8 cellular contexts compared by ENCODE assay signal in the genomic region with DNA sequence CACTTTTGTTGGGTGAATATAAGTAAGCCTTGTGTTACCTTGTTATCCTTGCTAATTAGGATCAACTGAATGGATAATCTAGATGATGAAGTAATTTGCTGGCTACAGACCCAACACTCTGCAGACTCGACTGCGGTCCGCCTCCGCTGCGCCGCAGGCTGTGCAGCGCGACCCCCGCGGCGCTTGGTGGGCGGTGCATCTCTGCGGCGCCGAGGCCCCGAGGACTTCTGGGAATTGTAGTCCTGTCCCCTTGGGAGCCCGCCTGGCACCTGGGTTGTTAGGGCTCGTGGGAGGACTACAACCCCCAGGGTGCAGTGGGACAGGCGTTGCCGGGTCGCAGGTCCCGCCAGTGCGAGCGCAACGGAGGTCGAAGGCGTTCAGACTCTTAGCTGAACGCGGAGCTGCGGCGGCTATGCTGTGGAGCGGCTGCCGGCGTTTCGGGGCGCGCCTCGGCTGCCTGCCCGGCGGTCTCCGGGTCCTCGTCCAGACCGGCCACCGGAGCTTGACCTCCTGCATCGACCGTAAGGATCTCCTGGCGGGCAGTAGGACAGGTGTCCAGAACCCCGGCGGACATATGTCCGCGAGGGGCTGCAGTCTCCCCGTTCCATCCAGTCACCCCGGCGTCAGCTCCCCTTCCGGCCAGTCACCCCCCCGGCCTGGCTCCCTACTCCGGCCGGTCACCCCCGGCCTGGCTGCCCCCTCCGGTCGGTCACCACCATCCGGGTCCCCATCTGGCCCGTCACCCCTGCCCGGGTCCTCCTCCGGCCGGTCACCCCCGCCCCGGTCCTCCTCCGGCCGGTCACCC. TPM values are rescaled to one million over a fixed set of nuclear protein-coding genes. Genes with fewer than 3 reads are reported as not detected.
A peak's percentile ranks its signal among the peaks of the same experiment; 100 is the strongest.
DNase-seq lines count a peak whose midpoint lies in the region; ATAC-seq and TF ChIP-seq lines count a peak whose summit lies in the region.

ACAD8 (plus strand) TSS at position 380 of the 805 bp plus-strand sequence; CDS start at position 413, 33 bp downstream.
THYN1 (minus strand) TSS at position 164 of the 805 bp plus-strand sequence. CDS start 470 bp downstream, outside the sequence.

- H3K27me3 ChIP-seq in RWPE2 (ENCODE audit: insufficient read depth, poor library complexity, severe bottlenecking): no peaks in the 10 kb centered on the region

- peak within 1 kb of the TSS; percentile 85 for H3K27ac Mint-ChIP-seq in activated T-helper 2 cell treated with anti-CD3 and anti-CD28 coated beads, Interferon-gamma antibody, Interleukin-2, Interleukin-4, amounts not matched to agents 10 μg/mL and 5 μg/mL and 100 μg/mL, durations not matched to agents 14 hours and 24 hours and 36 hours
- H3K27ac Mint-ChIP-seq in natural killer cell treated with Interleukin-12 subunit alpha and Interleukin-12 subunit beta and Interleukin-15 and Interleukin-18, amount 100 ng/mL, for 72 hours: peak within 1 kb of the TSS; percentile 74 to 89

- peak; percentile 99 for ATAC-seq in RWPE2 (ENCODE audit: low read depth)
- ATAC-seq in natural killer cell treated with Interleukin-12 subunit alpha and Interleukin-12 subunit beta and Interleukin-15 and Interleukin-18, amount 100 ng/mL, for 72 hours: peak; percentile 100
- peak; percentile 100 for ATAC-seq in stimulated activated naive CD8-positive, alpha-beta T cell treated with anti-CD3 and anti-CD28 coated beads, Interleukin-15, Interleukin-2, amounts not matched to agents 100 U/mL and 50 U/mL, for 24 hours

- no peaks in the 10 kb centered on the region for H3K9me3 ChIP-seq in RWPE2 (ENCODE audit: severe bottlenecking)

- peaks cover 27% of the 10 kb centered on the region for H3K36me3 Mint-ChIP-seq in activated T-helper 2 cell treated with anti-CD3 and anti-CD28 coated beads, Interferon-gamma antibody, Interleukin-2, Interleukin-4, amounts not matched to agents 10 μg/mL and 5 μg/mL and 100 μg/mL, durations not matched to agents 14 hours and 24 hours and 36 hours (ENCODE audit: low read depth)
- peaks cover 4% of the 10 kb centered on the region for H3K36me3 Mint-ChIP-seq in natural killer cell treated with Interleukin-12 subunit alpha and Interleukin-12 subunit beta and Interleukin-15 and Interleukin-18, amount 100 ng/mL, for 72 hours

- no peak within 1 kb of the TSS for H3K27ac ChIP-seq in RWPE2 (ENCODE audit: poor library complexity, severe bottlenecking)

- H3K36me3 ChIP-seq in RWPE2 (ENCODE audit: low read depth): peaks cover 51% of the 10 kb centered on the region

- H3K4me1 ChIP-seq in RWPE2 (ENCODE audit: insufficient read depth, poor library complexity, severe bottlenecking): peaks cover 7% of the 10 kb centered on the region

- peaks cover 31% of the 10 kb centered on the region for H3K4me1 Mint-ChIP-seq in activated T-helper 2 cell treated with anti-CD3 and anti-CD28 coated beads, Interferon-gamma antibody, Interleukin-2, Interleukin-4, amounts not matched to agents 10 μg/mL and 5 μg/mL and 100 μg/mL, durations not matched to agents 14 hours and 24 hours and 36 hours (ENCODE audit: low read depth)
- H3K4me1 Mint-ChIP-seq in natural killer cell treated with Interleukin-12 subunit alpha and Interleukin-12 subunit beta and Interleukin-15 and Interleukin-18, amount 100 ng/mL, for 72 hours (ENCODE audit: low read depth in 2 of 2): peaks cover 32 to 46% of the 10 kb centered on the region in 2 donors

- intact Hi-C loops in activated T-helper 2 cell treated with anti-CD3 and anti-CD28 coated beads, Interferon-gamma antibody, Interleukin-2, Interleukin-4, amounts not matched to agents 10 μg/mL and 5 μg/mL and 100 μg/mL, durations not matched to agents 14 hours and 24 hours and 36 hours (cut with micrococcal nuclease): loop anchor here (1.0 to 10.0 kb wide), 4 partner anchors 22 to 78 kb away; partner anchors contain the start of genes GLB1L2 and VPS26B

- no peaks in the 10 kb centered on the region for H3K9me3 Mint-ChIP-seq in activated T-helper 2 cell treated with anti-CD3 and anti-CD28 coated beads, Interferon-gamma antibody, Interleukin-2, Interleukin-4, amounts not matched to agents 10 μg/mL and 5 μg/mL and 100 μg/mL, durations not matched to agents 14 hours and 24 hours and 36 hours
- no peaks in the 10 kb centered on the region for H3K9me3 Mint-ChIP-seq in natural killer cell treated with Interleukin-12 subunit alpha and Interleukin-12 subunit beta and Interleukin-15 and Interleukin-18, amount 100 ng/mL, for 72 hours

- peak within 1 kb of the TSS; percentile 99 for H3K4me3 Mint-ChIP-seq in activated T-helper 2 cell treated with anti-CD3 and anti-CD28 coated beads, Interferon-gamma antibody, Interleukin-2, Interleukin-4, amounts not matched to agents 10 μg/mL and 5 μg/mL and 100 μg/mL, durations not matched to agents 14 hours and 24 hours and 36 hours (ENCODE audit: low read depth)
- H3K4me3 Mint-ChIP-seq in natural killer cell treated with Interleukin-12 subunit alpha and Interleukin-12 subunit beta and Interleukin-15 and Interleukin-18, amount 100 ng/mL, for 72 hours: peak within 1 kb of the TSS; percentile 98

- peak within 1 kb of the TSS; percentile 88 for H3K4me3 ChIP-seq in RWPE2 (ENCODE audit: severe bottlenecking)
- peak within 1 kb of the TSS; percentile 64 for H3K4me3 ChIP-seq in fibroblast of mammary gland (ENCODE audit: control insufficient read depth, low read depth, low read length)

- peak; percentile 98 for DNase-seq in ELF-1 (ENCODE audit: low read depth, low spot score)
- DNase-seq in H4 (ENCODE audit: low spot score): peak; percentile 94
- peak; percentile 94 for DNase-seq in LoVo (ENCODE audit: low spot score)
- DNase-seq in RWPE2 (ENCODE audit: low spot score): peak; percentile 97
- peak; percentile 93 for DNase-seq in activated T-helper 2 cell treated with anti-CD3 and anti-CD28 coated beads, Interferon-gamma antibody, Interleukin-2, Interleukin-4, amounts not matched to agents 10 μg/mL and 5 μg/mL and 100 μg/mL, durations not matched to agents 14 hours and 24 hours and 36 hours (ENCODE audit: low spot score)
- DNase-seq in fibroblast of mammary gland (ENCODE audit: low read depth): peak; percentile 96
- DNase-seq in natural killer cell treated with Interleukin-12 subunit alpha and Interleukin-12 subunit beta and Interleukin-15 and Interleukin-18, amount 100 ng/mL, for 72 hours (ENCODE audit: low spot score): peak; percentile 98
- peak; percentile 93 for DNase-seq in stimulated activated naive CD8-positive, alpha-beta T cell treated with anti-CD3 and anti-CD28 coated beads, Interleukin-15, Interleukin-2, amounts not matched to agents 100 U/mL and 50 U/mL, for 24 hours

- TF ChIP-seq CTCF in RWPE2 (IDR thresholded peaks at IDR 0.05; ENCODE audit: poor library complexity, severe bottlenecking) (no peak), fibroblast of mammary gland (conservative IDR thresholded peaks at IDR 0.05; ENCODE audit: control insufficient read depth, insufficient read depth, low read depth, low read length) (no peak)

- H3K27me3 Mint-ChIP-seq in activated T-helper 2 cell treated with anti-CD3 and anti-CD28 coated beads, Interferon-gamma antibody, Interleukin-2, Interleukin-4, amounts not matched to agents 10 μg/mL and 5 μg/mL and 100 μg/mL, durations not matched to agents 14 hours and 24 hours and 36 hours (ENCODE audit: low read depth): no peaks in the 10 kb centered on the region
- no peaks in the 10 kb centered on the region for H3K27me3 Mint-ChIP-seq in natural killer cell treated with Interleukin-12 subunit alpha and Interleukin-12 subunit beta and Interleukin-15 and Interleukin-18, amount 100 ng/mL, for 72 hours

RNA-seq across cellular contexts. Expression of gene ACAD8, which starts in this region (rescaled TPM):
- total RNA-seq in H4 (2014; rRNA removed; shearing (Covaris generic)): 13.6 and 18.4 TPM in 2 replicates
- 27.3 and 27.7 TPM in 2 replicates for total RNA-seq in activated T-helper 2 cell treated with anti-CD3 and anti-CD28 coated beads, Interferon-gamma antibody, Interleukin-2, Interleukin-4, amounts not matched to agents 10 μg/mL and 5 μg/mL and 100 μg/mL, durations not matched to agents 14 hours and 24 hours and 36 hours
- 10 to 100 TPM; 21.1 to 29.2 TPM for total RNA-seq in natural killer cell treated with Interleukin-12 subunit alpha and Interleukin-12 subunit beta and Interleukin-15 and Interleukin-18, amount 100 ng/mL, for 72 hours

RNA-seq across cellular contexts. Expression of gene THYN1, which starts in this region (rescaled TPM):
- total RNA-seq in H4 (2014; rRNA removed; shearing (Covaris generic)): 96.7 and 107 TPM in 2 replicates
- 55.6 and 60.8 TPM in 2 replicates for total RNA-seq in activated T-helper 2 cell treated with anti-CD3 and anti-CD28 coated beads, Interferon-gamma antibody, Interleukin-2, Interleukin-4, amounts not matched to agents 10 μg/mL and 5 μg/mL and 100 μg/mL, durations not matched to agents 14 hours and 24 hours and 36 hours
- 10 to 100 TPM; 34.4 to 45.9 TPM for total RNA-seq in natural killer cell treated with Interleukin-12 subunit alpha and Interleukin-12 subunit beta and Interleukin-15 and Interleukin-18, amount 100 ng/mL, for 72 hours
